2 cellular contexts compared by ENCODE assay signal in genomic region chr21:45319461-45320211, GRCh38.
A peak's percentile ranks its signal among the peaks of the same experiment; 100 is the strongest.
TF ChIP-seq lines count a peak whose summit lies in the region.

No MANE protein-coding gene starts in this region.

TF ChIP-seq in K562, 482 proteins besides CTCF, POLR2A, EP300 and RAD21:
- no peak for TF ChIP-seq ZFX (CRISPR knock-in tag; IDR thresholded peaks at IDR 0.05)
- 0 out of 2 replicates have a peak, but pooled peaks have one; percentile 10 for TF ChIP-seq ZNF395 (CRISPR knock-in tag; IDR thresholded peaks at IDR 0.05)
- no peak for TF ChIP-seq ZNF140 (CRISPR knock-in tag; IDR thresholded peaks at IDR 0.05)
- peak; percentile 88 for TF ChIP-seq ZBTB33 (CRISPR knock-in tag; IDR thresholded peaks at IDR 0.05)
- TF ChIP-seq ZNF124 (CRISPR knock-in tag; IDR thresholded peaks at IDR 0.05): 0 out of 2 replicates have a peak, but pooled peaks have one; percentile 16
- TF ChIP-seq MEF2A (IDR thresholded peaks at IDR 0.05; ENCODE audit: control insufficient read depth, low read depth, low read length): peak; percentile 54; the same call in 1 of the 2 replicates
- 0 out of 2 replicates have a peak, but pooled peaks have one; percentile 19 for TF ChIP-seq ZBTB7A (IDR thresholded peaks at IDR 0.05; ENCODE audit: borderline replicate concordance, control insufficient read depth, low read depth, low read length)
- TF ChIP-seq MAX (CRISPR knock-in tag; IDR thresholded peaks at IDR 0.05): 0 out of 2 replicates have a peak, but pooled peaks have one; percentile 1
TF ChIP-seq in K562: peak in this region for 6.

TF ChIP-seq in HEK293T, 16 proteins besides CTCF, POLR2A, EP300 and RAD21:
- TF ChIP-seq PKNOX1 (IDR thresholded peaks at IDR 0.05) (no peak), TARDBP (IDR thresholded peaks at IDR 0.05) (no peak), FOXA1 (IDR thresholded peaks at IDR 0.05) (no peak), SUZ12 (IDR thresholded peaks at IDR 0.05) (no peak), NFRKB (IDR thresholded peaks at IDR 0.05) (no peak), HDGF (IDR thresholded peaks at IDR 0.05; ENCODE audit: borderline replicate concordance) (no peak), ELF4 (IDR thresholded peaks at IDR 0.05) (no peak), SP1 (IDR thresholded peaks at IDR 0.05) (no peak), BHLHE40 (IDR thresholded peaks at IDR 0.05; ENCODE audit: borderline replicate concordance) (no peak), L3MBTL2 (conservative IDR thresholded peaks at IDR 0.05) (no peak), ZNF384 (IDR thresholded peaks at IDR 0.05) (no peak), LEF1 (IDR thresholded peaks at IDR 0.05; ENCODE audit: borderline replicate concordance) (no peak), FOXK2 (IDR thresholded peaks at IDR 0.05) (no peak), FOXM1 (IDR thresholded peaks at IDR 0.05; ENCODE audit: borderline replicate concordance) (no peak), ARNT (IDR thresholded peaks at IDR 0.05) (no peak)
